ENCODE assay signal across 8 cellular contexts in the genomic region with DNA sequence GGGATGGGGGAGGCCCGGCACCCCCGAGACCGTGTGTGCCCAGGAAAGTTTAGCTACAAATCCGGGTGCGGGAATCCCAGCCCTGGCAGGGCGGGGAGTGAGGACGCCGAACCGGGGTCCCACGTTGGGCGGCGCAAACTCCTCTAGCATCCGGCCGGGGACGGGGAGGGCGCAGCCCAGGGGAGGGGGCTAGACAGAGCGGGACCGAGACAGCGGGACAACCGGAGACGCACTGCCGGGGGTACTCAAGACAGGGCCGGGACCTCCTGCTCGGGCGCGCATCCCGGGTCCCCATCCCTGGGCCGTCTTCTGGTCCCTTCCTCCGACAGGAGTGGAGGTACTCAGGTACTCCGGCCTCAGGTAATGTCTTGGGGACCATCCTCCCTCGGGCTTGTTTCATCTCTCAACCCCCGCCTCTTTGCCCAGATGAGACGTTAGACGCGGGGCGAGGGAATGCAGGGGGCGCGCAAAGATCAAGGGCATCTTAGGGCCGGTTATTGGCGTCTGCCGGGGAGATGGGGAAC. TPM values are rescaled to one million over a fixed set of nuclear protein-coding genes. Genes with fewer than 3 reads are reported as not detected.
A peak's percentile ranks its signal among the peaks of the same experiment; 100 is the strongest.
DNase-seq lines count a peak whose midpoint lies in the region; ATAC-seq and TF ChIP-seq lines count a peak whose summit lies in the region.

No MANE protein-coding gene starts in this region.

- no peaks in the 10 kb centered on the region for H3K9me3 Mint-ChIP-seq in activated naive CD8-positive, alpha-beta T cell treated with anti-CD3 and anti-CD28 coated beads for 36 hours

- in situ Hi-C loops in transverse colon (cut with MboI; ENCODE audit: low pct_ligation_motif_present in 1 of 4, low pct_unique_long_range_greater_than_20kb in 1 of 4, low sequenced_read_pairs in 3 of 4) = no loop called here

- H3K27ac Mint-ChIP-seq in activated naive CD8-positive, alpha-beta T cell treated with anti-CD3 and anti-CD28 coated beads for 36 hours = no peak overlapping the region

- H3K27ac ChIP-seq in A673 (ENCODE audit: low read depth, low read length, poor library complexity, severe bottlenecking) (no peak overlapping the region), transverse colon (no peak overlapping the region)

- ATAC-seq in HG02571 (IDR thresholded peaks at IDR 0.05; ENCODE audit: unreplicated experiment) (peak; percentile 4), GM21381 (IDR thresholded peaks at IDR 0.05; ENCODE audit: unreplicated experiment) (no peak)

- peak overlapping the region; percentile 59 for H3K4me3 ChIP-seq in A673 (ENCODE audit: low read depth, low read length, poor library complexity, severe bottlenecking)
- peak overlapping the region; percentile 24 to 71 (median 52) for H3K4me3 ChIP-seq in transverse colon

- no peak for DNase-seq in A673 (ENCODE audit: low spot score)
- peak; percentile 3 for DNase-seq in activated naive CD8-positive, alpha-beta T cell treated with anti-CD3 and anti-CD28 coated beads for 36 hours
- DNase-seq in left kidney (ENCODE audit: low read depth, low spot score) = peak; percentile 43
- no peak for DNase-seq in transverse colon
- no peak for DNase-seq in SKM-1 (lab: John Stamatoyannopoulos, UW; ENCODE audit: unreplicated experiment)
- no peak for DNase-seq in activated CD4-positive, alpha-beta T cell treated with anti-CD3 and anti-CD28 coated beads, Interleukin-2, amount 50 U/mL, for 4 hours

- H3K27me3 ChIP-seq in A673 (replicated peaks; ENCODE audit: insufficient read depth, low read depth, low read length, poor library complexity) = peaks cover 13% of the 10 kb centered on the region
- H3K27me3 ChIP-seq in transverse colon = peaks cover 28% of the 10 kb centered on the region

- H3K36me3 ChIP-seq in A673 (ENCODE audit: insufficient read depth, low read length, poor library complexity, severe bottlenecking) = no peaks in the 10 kb centered on the region
- no peaks in the 10 kb centered on the region for H3K36me3 ChIP-seq in transverse colon

- intact Hi-C loops in A673 (cut with micrococcal nuclease; ENCODE audit: unreplicated experiment) = no loop called here
- intact Hi-C loops in transverse colon (cut with DNase I; ENCODE audit: low total_unique reads) = no loop called here

- H3K36me3 Mint-ChIP-seq in activated naive CD8-positive, alpha-beta T cell treated with anti-CD3 and anti-CD28 coated beads for 36 hours = no peaks in the 10 kb centered on the region

- peaks cover 3% of the 10 kb centered on the region for H3K4me1 ChIP-seq in A673 (ENCODE audit: insufficient read depth, low read length, poor library complexity, severe bottlenecking)
- peaks cover 0 to 13% (median 10%) of the 10 kb centered on the region in 4 donors for H3K4me1 ChIP-seq in transverse colon

- CTCF ChIA-PET in A673 (lab: Charles Lee) = interaction anchor here (1.5 kb wide), 1 partner anchor 454 kb away, joined by 6 read pairs; no protein-coding TSS in a partner anchor

- peaks cover 8% of the 10 kb centered on the region for H3K4me1 Mint-ChIP-seq in activated naive CD8-positive, alpha-beta T cell treated with anti-CD3 and anti-CD28 coated beads for 36 hours

- BruUV-seq in A673 (replicated peaks; lab: Mats Ljungman, UMichigan) = no TSS peak

- no peak for TF ChIP-seq CTCF in A673 (conservative IDR thresholded peaks at IDR 0.05; ENCODE audit: low read depth, low read length)
- TF ChIP-seq CTCF in transverse colon (IDR thresholded peaks at IDR 0.05) = no peak

- TF ChIP-seq EP300 in transverse colon (IDR thresholded peaks at IDR 0.05; ENCODE audit: low read depth) = no peak

- H3K9me3 ChIP-seq in A673 (ENCODE audit: low read depth, low read length, poor library complexity, severe bottlenecking) (no peaks in the 10 kb centered on the region), transverse colon (no peaks in the 10 kb centered on the region)

- TF ChIP-seq POLR2A in transverse colon (IDR thresholded peaks at IDR 0.05) = no peak

- 15% methylated on average over 14 of the region's 41 CpGs; no CpG with 5 or more reads in 1 of the 2 donors for WGBS in transverse colon (ENCODE audit: low coverage in 1 of 2), 2 donors

- peaks cover 30% of the 10 kb centered on the region for H3K27me3 Mint-ChIP-seq in activated naive CD8-positive, alpha-beta T cell treated with anti-CD3 and anti-CD28 coated beads for 36 hours

- POLR2A ChIA-PET in A673 (lab: Charles Lee; ENCODE audit: low non-redundant PET) = no interaction called here

- H3K4me3 Mint-ChIP-seq in activated naive CD8-positive, alpha-beta T cell treated with anti-CD3 and anti-CD28 coated beads for 36 hours = peak overlapping the region; percentile 35

RNA-seq across cellular contexts. Expression of a gene that starts 0.6 kb away (rescaled TPM):
- total RNA-seq in A673 (2021) = 2.2 and 2.3 TPM in 2 replicates
- under 1 TPM in 1 of 2 experiments, not detected in 1; 0.42 TPM for total RNA-seq in activated naive CD8-positive, alpha-beta T cell treated with anti-CD3 and anti-CD28 coated beads for 36 hours
- total RNA-seq in transverse colon = 1 to 10 TPM; 2.0 to 3.7 (median 2.8) TPM

Comparison
In these comparisons a context has a peak if more than half of its experiments do, and no peak if none do; other contexts are left out.
1. DNase-seq: peak in activated naive CD8-positive, alpha-beta T cell treated with anti-CD3 and anti-CD28 coated beads for 36 hours (single experiment) and left kidney (single experiment); none in A673 (single experiment), transverse colon (single experiment), SKM-1 (single experiment) and activated CD4-positive, alpha-beta T cell treated with anti-CD3 and anti-CD28 coated beads, Interleukin-2, amount 50 U/mL, for 4 hours (0 of 2).